1 cellular context compared by ENCODE assay signal in genomic region chr3:16066975-16067374, GRCh38.
TF ChIP-seq lines count a peak whose summit lies in the region.

No MANE protein-coding gene starts in this region.

TF ChIP-seq in IMR-90, 13 proteins besides CTCF, POLR2A, EP300 and RAD21 (continued from another document):
- TF ChIP-seq, protein P1, sequence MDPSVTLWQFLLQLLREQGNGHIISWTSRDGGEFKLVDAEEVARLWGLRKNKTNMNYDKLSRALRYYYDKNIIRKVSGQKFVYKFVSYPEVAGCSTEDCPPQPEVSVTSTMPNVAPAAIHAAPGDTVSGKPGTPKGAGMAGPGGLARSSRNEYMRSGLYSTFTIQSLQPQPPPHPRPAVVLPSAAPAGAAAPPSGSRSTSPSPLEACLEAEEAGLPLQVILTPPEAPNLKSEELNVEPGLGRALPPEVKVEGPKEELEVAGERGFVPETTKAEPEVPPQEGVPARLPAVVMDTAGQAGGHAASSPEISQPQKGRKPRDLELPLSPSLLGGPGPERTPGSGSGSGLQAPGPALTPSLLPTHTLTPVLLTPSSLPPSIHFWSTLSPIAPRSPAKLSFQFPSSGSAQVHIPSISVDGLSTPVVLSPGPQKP (IDR thresholded peaks at IDR 0.05; ENCODE audit: borderline replicate concordance, low read depth, low read length) = no peak
